Comparison of ENCODE assay signal across 8 cellular contexts in genomic region chr12:53159195-53159834, GRCh38. TPM values are rescaled to one million over a fixed set of nuclear protein-coding genes. Genes with fewer than 3 reads are reported as not detected.
A peak's percentile ranks its signal among the peaks of the same experiment; 100 is the strongest.
DNase-seq lines count a peak whose midpoint lies in the region; ATAC-seq and TF ChIP-seq lines count a peak whose summit lies in the region.

No MANE protein-coding gene starts in this region.

- no peaks in the 10 kb centered on the region for H3K36me3 Mint-ChIP-seq in activated CD4-positive, alpha-beta memory T cell treated with anti-CD3 and anti-CD28 coated beads for 36 hours

- peaks cover 6% of the 10 kb centered on the region for H3K4me1 Mint-ChIP-seq in activated CD4-positive, alpha-beta memory T cell treated with anti-CD3 and anti-CD28 coated beads for 36 hours (ENCODE audit: low read depth)

- H3K27ac ChIP-seq in AG04450 (ENCODE audit: low read depth, low read length), result no peak overlapping the region

- no peak overlapping the region for H3K4me3 Mint-ChIP-seq in activated CD4-positive, alpha-beta memory T cell treated with anti-CD3 and anti-CD28 coated beads for 36 hours

- no peak overlapping the region for H3K27ac Mint-ChIP-seq in activated CD4-positive, alpha-beta memory T cell treated with anti-CD3 and anti-CD28 coated beads for 36 hours

- CTCF ChIA-PET in AG04450 (lab: Charles Lee), result interaction anchor here (0.5 to 4.8 kb wide), 52 partner anchors 8 to 524 kb away, joined by 3 to 47 read pairs (median 4); partner anchors contain the start of genes AAAS, CSAD, PFDN5 and SPRYD3
- CTCF ChIA-PET in activated CD4-positive, alpha-beta memory T cell treated with anti-CD3 and anti-CD28 coated beads for 36 hours (lab: Charles Lee), result interaction anchor here (0.7 to 6.3 kb wide), 43 partner anchors 9 to 317 kb away, joined by 3 to 65 read pairs (median 6); partner anchors contain the start of genes AAAS, CSAD, ESPL1 and IGFBP6

- H3K4me3 ChIP-seq in AG04450 (ENCODE audit: low read depth, low read length), result no peak overlapping the region

- POLR2A ChIA-PET in AG04450 (lab: Yijun Ruan, JAX), result interaction anchor here (0.6 kb wide), 1 partner anchor 20 kb away, joined by 4 read pairs; no protein-coding TSS in a partner anchor
- POLR2A ChIA-PET in activated CD4-positive, alpha-beta memory T cell treated with anti-CD3 and anti-CD28 coated beads for 36 hours (lab: Charles Lee), result interaction anchor here (0.6 to 1.9 kb wide), 2 partner anchors 22 to 163 kb away, joined by 4 to 12 read pairs; partner anchors contain the start of genes AAAS, CSAD and ZNF740

- ATAC-seq in GM18868 (IDR thresholded peaks at IDR 0.05; ENCODE audit: unreplicated experiment), result peak; percentile 80

- H3K9me3 Mint-ChIP-seq in activated CD4-positive, alpha-beta memory T cell treated with anti-CD3 and anti-CD28 coated beads for 36 hours, result no peaks in the 10 kb centered on the region

- peaks cover 1% of the 10 kb centered on the region; the same call in 1 of the 2 replicates for H3K9me3 ChIP-seq in AG04450 (ENCODE audit: control insufficient read depth, insufficient read depth, low read length)

- DNase-seq in AG04450 (ENCODE audit: low read depth, low spot score) (peak; percentile 42), HS-27A (ENCODE audit: low read depth) (peak; percentile 39), NCI-H82 treated with DMSO at 0.1 percent for 48 hours (lab: John Stamatoyannopoulos, UW; ENCODE audit: unreplicated experiment) (peak; percentile 60), ecto neural progenitor cell (ENCODE audit: low spot score) (peak; percentile 90), lung microvascular endothelial cell (ENCODE audit: low read depth in 2 of 2) (peak; percentile 81 to 84)
- DNase-seq in activated CD4-positive, alpha-beta memory T cell treated with anti-CD3 and anti-CD28 coated beads for 36 hours, result peak; percentile 95
- peak; percentile 67 for DNase-seq in stimulated activated CD8-positive, alpha-beta memory T cell treated with anti-CD3 and anti-CD28 coated beads, Interleukin-15, amount 100 ng/mL, for 24 hours (ENCODE audit: low read depth)

- H3K27me3 ChIP-seq in AG04450 (ENCODE audit: control insufficient read depth, insufficient read depth, low read length), result no peaks in the 10 kb centered on the region

- peak; percentile 99 for TF ChIP-seq CTCF in AG04450 (IDR thresholded peaks at IDR 0.05; ENCODE audit: low read depth, low read length)

- intact Hi-C loops in activated CD4-positive, alpha-beta memory T cell treated with anti-CD3 and anti-CD28 coated beads for 36 hours (cut with micrococcal nuclease), result loop anchor here (1.0 to 2.0 kb wide), 5 partner anchors 31 to 186 kb away; partner anchors contain the start of genes ITGB7 and PFDN5

- H3K27me3 Mint-ChIP-seq in activated CD4-positive, alpha-beta memory T cell treated with anti-CD3 and anti-CD28 coated beads for 36 hours, result no peaks in the 10 kb centered on the region

RNA-seq across cellular contexts. Expression of gene ZNF740, which starts 21.2 kb away (rescaled TPM):
- 20.9 and 21.7 TPM in 2 replicates for polyA plus RNA-seq in AG04450 (2011; rRNA removed)
- polyA minus RNA-seq in AG04450 (2011; rRNA and poly(A)+ RNA removed), result 37.1 and 38.0 TPM in 2 replicates
- total RNA-seq in activated CD4-positive, alpha-beta memory T cell treated with anti-CD3 and anti-CD28 coated beads for 36 hours, result 10 to 100 TPM; 32.6 to 37.5 TPM
- total RNA-seq in lung microvascular endothelial cell, result 9.6 and 12.1 TPM in 2 replicates

RNA-seq across cellular contexts. Expression of gene CSAD, which starts 21.4 kb away (rescaled TPM):
- polyA plus RNA-seq in AG04450 (2011; rRNA removed), result 18.9 and 21.6 TPM in 2 replicates
- 10.2 and 10.5 TPM in 2 replicates for polyA minus RNA-seq in AG04450 (2011; rRNA and poly(A)+ RNA removed)
- 10 to 100 TPM; 21.4 to 23.7 TPM for total RNA-seq in activated CD4-positive, alpha-beta memory T cell treated with anti-CD3 and anti-CD28 coated beads for 36 hours
- total RNA-seq in lung microvascular endothelial cell, result 2.6 and 6.0 TPM in 2 replicates

RNA-seq across cellular contexts. Expression of gene ITGB7, which starts 47.7 kb away (rescaled TPM):
- 0.15 and 0.19 TPM in 2 replicates for polyA plus RNA-seq in AG04450 (2011; rRNA removed)
- polyA minus RNA-seq in AG04450 (2011; rRNA and poly(A)+ RNA removed), result 0.09 and 1.0 TPM in 2 replicates
- 100 to 1,000 TPM; 168 to 169 TPM for total RNA-seq in activated CD4-positive, alpha-beta memory T cell treated with anti-CD3 and anti-CD28 coated beads for 36 hours
- total RNA-seq in lung microvascular endothelial cell, result not detected in 2 replicates

RNA-seq across cellular contexts. Expression of gene SOAT2, which starts 56.0 kb away (rescaled TPM):
- 0.06 TPM in 1 of 2 replicates, not detected in the other for polyA plus RNA-seq in AG04450 (2011; rRNA removed)
- polyA minus RNA-seq in AG04450 (2011; rRNA and poly(A)+ RNA removed), result not detected in 2 replicates
- total RNA-seq in activated CD4-positive, alpha-beta memory T cell treated with anti-CD3 and anti-CD28 coated beads for 36 hours, result 1 to 10 TPM; 1.1 to 1.5 TPM
- not detected in 2 replicates for total RNA-seq in lung microvascular endothelial cell

Comparison
In these comparisons a context has a peak if more than half of its experiments do, and no peak if none do; other contexts are left out.
1. DNase-seq: peak in every context shown above with its lines; median percentile 95 in activated CD4-positive, alpha-beta memory T cell treated with anti-CD3 and anti-CD28 coated beads for 36 hours; 90 in ecto neural progenitor cell; 82 in lung microvascular endothelial cell; 67 in stimulated activated CD8-positive, alpha-beta memory T cell treated with anti-CD3 and anti-CD28 coated beads, Interleukin-15, amount 100 ng/mL, for 24 hours; 60 in NCI-H82 treated with DMSO at 0.1 percent for 48 hours; 42 in AG04450; 39 in HS-27A.
2. RNA of gene ITGB7, which starts 47.7 kb away (total RNA-seq): 168 to 169 TPM in activated CD4-positive, alpha-beta memory T cell treated with anti-CD3 and anti-CD28 coated beads for 36 hours; not detected in lung microvascular endothelial cell; every median in the first group is over 100 times any median in the second.